In the genomic region with DNA sequence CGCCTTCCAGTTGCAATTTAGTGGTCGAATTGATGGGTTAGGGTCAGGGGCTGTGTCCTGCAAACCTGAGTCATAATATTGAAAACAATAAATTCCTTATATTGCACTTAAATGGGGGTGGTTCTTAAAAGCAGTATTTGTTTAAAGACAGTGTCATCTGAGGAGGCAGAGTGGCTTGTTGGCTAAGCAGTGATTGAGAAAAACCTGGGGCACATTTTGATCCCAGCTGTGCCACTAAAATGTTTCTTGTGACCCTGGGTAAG, we compare ENCODE assay signal across 19 cellular contexts.
"Had no signal": no experiment of that assay in that cellular context is flagged by ENCODE, and none has a peak within 500 bp of the region (broad histone marks: within the 10 kb centered on the region; RNA-seq: fewer than 3 reads in every experiment).

No MANE protein-coding gene starts in this region.

- H2AFZ ChIP-seq: PC-9 had no signal

- H3K27ac ChIP-seq: PC-9, SK-N-MC had no signal

- ATAC-seq: K562, T-cell had no signal

- H3K9me3 Mint-ChIP-seq: activated B cell treated with CpG ODN at 0.5 μM for 24 hours; activated CD4-positive, alpha-beta memory T cell treated with anti-CD3 and anti-CD28 coated beads for 36 hours; activated CD4-positive, alpha-beta T cell treated with anti-CD3 and anti-CD28 coated beads, Interleukin-2, amount 10 ng/mL, durations not matched to agents 7 days and 5 days; activated naive CD4-positive, alpha-beta T cell treated with anti-CD3 and anti-CD28 coated beads, Interleukin-2, amount 10 ng/mL, durations not matched to agents 7 days and 5 days; activated naive CD8-positive, alpha-beta T cell treated with anti-CD3 and anti-CD28 coated beads for 36 hours; activated T-cell treated with anti-CD3 and anti-CD28 coated beads, Interleukin-2, amount 50 U/mL, for 4 hours; activated T-helper 2 cell treated with anti-CD3 and anti-CD28 coated beads, Interferon-gamma antibody, Interleukin-2, Interleukin-4, amounts not matched to agents 10 μg/mL and 5 μg/mL and 100 μg/mL, durations not matched to agents 14 hours and 24 hours and 36 hours; T-cell had no signal

- H3K4me3 ChIP-seq: K562, PC-9, SK-N-MC had no signal

- H3K27ac Mint-ChIP-seq: activated B cell treated with CpG ODN at 0.5 μM for 24 hours; activated naive CD4-positive, alpha-beta T cell treated with anti-CD3 and anti-CD28 coated beads, Interleukin-2, amount 10 ng/mL, durations not matched to agents 7 days and 5 days; activated naive CD8-positive, alpha-beta T cell treated with anti-CD3 and anti-CD28 coated beads for 36 hours; activated T-helper 2 cell treated with anti-CD3 and anti-CD28 coated beads, Interferon-gamma antibody, Interleukin-2, Interleukin-4, amounts not matched to agents 10 μg/mL and 5 μg/mL and 100 μg/mL, durations not matched to agents 14 hours and 24 hours and 36 hours; T-cell had no signal

- H3K27me3 Mint-ChIP-seq: activated B cell treated with CpG ODN at 0.5 μM for 24 hours; activated CD4-positive, alpha-beta memory T cell treated with anti-CD3 and anti-CD28 coated beads for 36 hours; activated CD4-positive, alpha-beta T cell treated with anti-CD3 and anti-CD28 coated beads, Interleukin-2, amount 10 ng/mL, durations not matched to agents 7 days and 5 days; activated naive CD4-positive, alpha-beta T cell treated with anti-CD3 and anti-CD28 coated beads, Interleukin-2, amount 10 ng/mL, durations not matched to agents 7 days and 5 days; activated naive CD8-positive, alpha-beta T cell treated with anti-CD3 and anti-CD28 coated beads for 36 hours; T-cell had no signal

- DNase-seq: activated B cell treated with CpG ODN at 0.5 μM for 24 hours; activated CD4-positive, alpha-beta T cell treated with anti-CD3 and anti-CD28 coated beads for 1 hour; activated CD4-positive, alpha-beta T cell treated with anti-CD3 and anti-CD28 coated beads, Interleukin-2, amount 10 ng/mL, durations not matched to agents 7 days and 5 days; activated CD8-positive, alpha-beta memory T cell treated with anti-CD3 and anti-CD28 coated beads, Interleukin-2, amount 50 U/mL, for 4 hours; activated gamma-delta T cell treated with Interleukin-2 at 50 U/mL for 16 hours; activated naive CD4-positive, alpha-beta T cell treated with anti-CD3 and anti-CD28 coated beads, Interleukin-2, amount 10 ng/mL, durations not matched to agents 7 days and 5 days; activated naive CD8-positive, alpha-beta T cell treated with anti-CD3 and anti-CD28 coated beads for 36 hours; activated T-cell treated with anti-CD3 and anti-CD28 coated beads, Interleukin-2, amount 50 U/mL, for 4 hours; cerebellar nuclear complex; NCI-H1092; NCI-H1930; PC-9; SIG-M5; T-cell; T1000 had no signal

- H3K4me2 ChIP-seq: PC-9 had no signal

- H3K36me3 Mint-ChIP-seq: activated CD4-positive, alpha-beta memory T cell treated with anti-CD3 and anti-CD28 coated beads for 36 hours; activated naive CD8-positive, alpha-beta T cell treated with anti-CD3 and anti-CD28 coated beads for 36 hours had no signal

- H3K4me3 Mint-ChIP-seq: activated B cell treated with CpG ODN at 0.5 μM for 24 hours; activated CD4-positive, alpha-beta memory T cell treated with anti-CD3 and anti-CD28 coated beads for 36 hours; activated CD4-positive, alpha-beta T cell treated with anti-CD3 and anti-CD28 coated beads, Interleukin-2, amount 10 ng/mL, durations not matched to agents 7 days and 5 days; activated naive CD4-positive, alpha-beta T cell treated with anti-CD3 and anti-CD28 coated beads, Interleukin-2, amount 10 ng/mL, durations not matched to agents 7 days and 5 days; activated naive CD8-positive, alpha-beta T cell treated with anti-CD3 and anti-CD28 coated beads for 36 hours; activated T-cell treated with anti-CD3 and anti-CD28 coated beads, Interleukin-2, amount 50 U/mL, for 4 hours; T-cell had no signal
